1 cellular context compared by ENCODE assay signal in genomic region chr3:119240582-119241434, GRCh38.
TF ChIP-seq lines count a peak whose summit lies in the region.

B4GALT4 (minus strand) TSS chr3:119240878; CDS start chr3:119230099, 10,779 bp downstream.

TF ChIP-seq in HepG2, 621 proteins besides CTCF, POLR2A, EP300 and RAD21 (continued from another document and continues in another):
- TF ChIP-seq, protein P1, sequence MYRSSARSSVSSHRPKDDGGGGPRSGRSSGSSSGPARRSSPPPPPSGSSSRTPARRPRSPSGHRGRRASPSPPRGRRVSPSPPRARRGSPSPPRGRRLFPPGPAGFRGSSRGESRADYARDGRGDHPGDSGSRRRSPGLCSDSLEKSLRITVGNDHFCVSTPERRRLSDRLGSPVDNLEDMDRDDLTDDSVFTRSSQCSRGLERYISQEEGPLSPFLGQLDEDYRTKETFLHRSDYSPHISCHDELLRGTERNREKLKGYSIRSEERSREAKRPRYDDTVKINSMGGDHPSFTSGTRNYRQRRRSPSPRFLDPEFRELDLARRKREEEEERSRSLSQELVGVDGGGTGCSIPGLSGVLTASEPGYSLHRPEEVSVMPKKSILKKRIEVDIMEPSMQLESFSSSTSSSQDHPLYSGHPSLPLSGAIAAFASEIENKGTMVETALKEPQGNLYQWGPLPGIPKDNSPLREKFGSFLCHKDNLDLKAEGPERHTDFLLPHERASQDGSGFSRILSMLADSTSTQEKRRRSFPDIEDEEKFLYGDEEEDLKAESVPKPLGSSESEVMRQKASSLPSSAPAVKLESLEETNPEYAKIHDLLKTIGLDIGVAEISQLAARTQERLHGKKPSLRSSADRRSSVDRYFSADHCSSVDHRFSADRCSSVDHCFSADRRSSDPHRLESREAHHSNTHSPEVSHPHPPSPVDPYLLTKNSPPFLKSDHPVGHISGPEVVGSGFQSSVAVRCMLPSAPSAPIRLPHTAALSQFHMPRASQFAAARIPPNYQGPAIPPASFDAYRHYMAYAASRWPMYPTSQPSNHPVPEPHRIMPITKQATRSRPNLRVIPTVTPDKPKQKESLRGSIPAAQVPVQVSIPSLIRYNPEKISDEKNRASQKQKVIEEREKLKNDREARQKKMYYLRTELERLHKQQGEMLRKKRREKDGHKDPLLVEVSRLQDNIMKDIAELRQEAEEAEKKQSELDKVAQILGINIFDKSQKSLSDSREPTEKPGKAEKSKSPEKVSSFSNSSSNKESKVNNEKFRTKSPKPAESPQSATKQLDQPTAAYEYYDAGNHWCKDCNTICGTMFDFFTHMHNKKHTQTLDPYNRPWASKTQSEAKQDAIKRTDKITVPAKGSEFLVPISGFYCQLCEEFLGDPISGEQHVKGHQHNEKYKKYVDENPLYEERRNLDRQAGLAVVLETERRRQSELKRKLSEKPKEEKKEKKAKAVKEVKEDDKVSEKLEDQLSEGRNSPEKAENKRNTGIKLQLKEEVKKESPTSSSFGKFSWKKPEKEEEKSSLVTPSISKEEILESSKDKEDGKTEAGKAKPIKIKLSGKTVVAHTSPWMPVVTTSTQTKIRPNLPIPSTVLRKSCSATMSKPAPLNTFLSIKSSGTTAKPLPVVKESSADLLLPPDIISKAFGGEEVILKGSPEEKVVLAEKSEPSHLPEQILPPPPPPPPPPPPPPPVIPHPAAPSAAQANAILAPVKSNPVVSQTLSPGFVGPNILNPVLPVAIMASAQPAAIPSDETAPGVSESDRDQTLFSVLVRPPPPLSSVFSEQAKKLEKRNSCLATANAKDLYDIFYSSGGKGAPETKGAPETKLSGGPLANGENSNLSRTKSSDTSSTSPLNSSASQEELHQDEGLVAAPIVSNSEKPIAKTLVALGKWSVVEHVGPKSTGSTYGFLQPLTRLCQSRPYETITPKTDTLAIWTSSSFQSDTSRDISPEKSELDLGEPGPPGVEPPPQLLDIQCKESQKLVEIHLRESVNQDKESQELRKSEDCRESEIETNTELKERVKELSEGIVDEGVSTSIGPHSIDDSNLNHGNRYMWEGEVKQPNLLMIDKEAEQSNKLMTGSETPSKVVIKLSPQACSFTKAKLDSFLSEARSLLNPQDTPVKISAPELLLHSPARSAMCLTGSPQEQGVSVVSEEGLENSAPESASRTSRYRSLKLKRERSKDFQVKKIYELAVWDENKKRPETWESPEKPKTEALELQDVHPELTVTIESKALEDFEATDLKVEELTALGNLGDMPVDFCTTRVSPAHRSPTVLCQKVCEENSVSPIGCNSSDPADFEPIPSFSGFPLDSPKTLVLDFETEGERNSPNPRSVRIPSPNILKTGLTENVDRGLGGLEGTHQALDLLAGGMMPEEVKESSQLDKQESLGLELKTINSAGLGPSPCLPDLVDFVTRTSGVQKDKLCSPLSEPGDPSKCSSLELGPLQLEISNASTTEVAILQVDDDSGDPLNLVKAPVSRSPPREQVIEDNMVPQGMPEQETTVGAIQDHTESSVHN (CRISPR knock-in tag; IDR thresholded peaks at IDR 0.05): no peak
- TF ChIP-seq ZNF747 (CRISPR knock-in tag; IDR thresholded peaks at IDR 0.05; ENCODE audit: borderline replicate concordance) (peak; percentile 58; the same call in 1 of the 2 replicates), ZNF772 (CRISPR knock-in tag; IDR thresholded peaks at IDR 0.05) (no peak; the same call in 1 of the 2 replicates), HNF1A (IDR thresholded peaks at IDR 0.05; ENCODE audit: low read depth) (no peak), HNF1A (CRISPR knock-in tag; IDR thresholded peaks at IDR 0.05; ENCODE audit: borderline replicate concordance) (peak; percentile 46; the same call in 1 of the 2 replicates), ZFP37 (CRISPR knock-in tag; IDR thresholded peaks at IDR 0.05; ENCODE audit: borderline replicate concordance) (peak; percentile 76; the same call in 1 of the 2 replicates), GABPA (IDR thresholded peaks at IDR 0.05; ENCODE audit: low read depth, low read length) (no peak), GABPA (CRISPR knock-in tag; IDR thresholded peaks at IDR 0.05; ENCODE audit: low read depth) (no peak), MEIS1 (CRISPR knock-in tag; IDR thresholded peaks at IDR 0.05; ENCODE audit: borderline replicate concordance) (0 out of 2 replicates have a peak, but pooled peaks have one; percentile 11), TBP (CRISPR knock-in tag; IDR thresholded peaks at IDR 0.05) (no peak), ZNF841 (CRISPR knock-in tag; IDR thresholded peaks at IDR 0.05; ENCODE audit: borderline replicate concordance) (peak; percentile 59; the same call in 1 of the 2 replicates), RERE (CRISPR knock-in tag; IDR thresholded peaks at IDR 0.05; ENCODE audit: low read depth) (no peak), AGO1 (IDR thresholded peaks at IDR 0.05; ENCODE audit: low read depth, low read length, poor library complexity, severe bottlenecking) (peak; percentile 63), UBTF (CRISPR knock-in tag; IDR thresholded peaks at IDR 0.05) (peak; percentile 91), GZF1 (CRISPR knock-in tag; IDR thresholded peaks at IDR 0.05) (peak; percentile 31; the same call in 1 of the 2 replicates), GATA4 (IDR thresholded peaks at IDR 0.05; ENCODE audit: borderline replicate concordance, low read depth) (0 out of 2 replicates have a peak, but pooled peaks have one; percentile 32), ZBTB4 (CRISPR knock-in tag; IDR thresholded peaks at IDR 0.05; ENCODE audit: borderline replicate concordance) (no peak), HOXA5 (CRISPR knock-in tag; IDR thresholded peaks at IDR 0.05) (peak; percentile 30)
- TF ChIP-seq, protein P2, sequence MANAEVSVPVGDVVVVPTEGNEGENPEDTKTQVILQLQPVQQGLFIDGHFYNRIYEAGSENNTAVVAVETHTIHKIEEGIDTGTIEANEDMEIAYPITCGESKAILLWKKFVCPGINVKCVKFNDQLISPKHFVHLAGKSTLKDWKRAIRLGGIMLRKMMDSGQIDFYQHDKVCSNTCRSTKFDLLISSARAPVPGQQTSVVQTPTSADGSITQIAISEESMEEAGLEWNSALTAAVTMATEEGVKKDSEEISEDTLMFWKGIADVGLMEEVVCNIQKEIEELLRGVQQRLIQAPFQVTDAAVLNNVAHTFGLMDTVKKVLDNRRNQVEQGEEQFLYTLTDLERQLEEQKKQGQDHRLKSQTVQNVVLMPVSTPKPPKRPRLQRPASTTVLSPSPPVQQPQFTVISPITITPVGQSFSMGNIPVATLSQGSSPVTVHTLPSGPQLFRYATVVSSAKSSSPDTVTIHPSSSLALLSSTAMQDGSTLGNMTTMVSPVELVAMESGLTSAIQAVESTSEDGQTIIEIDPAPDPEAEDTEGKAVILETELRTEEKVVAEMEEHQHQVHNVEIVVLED (CRISPR knock-in tag; IDR thresholded peaks at IDR 0.05; ENCODE audit: borderline replicate concordance): peak; percentile 49
- TF ChIP-seq, protein P3, sequence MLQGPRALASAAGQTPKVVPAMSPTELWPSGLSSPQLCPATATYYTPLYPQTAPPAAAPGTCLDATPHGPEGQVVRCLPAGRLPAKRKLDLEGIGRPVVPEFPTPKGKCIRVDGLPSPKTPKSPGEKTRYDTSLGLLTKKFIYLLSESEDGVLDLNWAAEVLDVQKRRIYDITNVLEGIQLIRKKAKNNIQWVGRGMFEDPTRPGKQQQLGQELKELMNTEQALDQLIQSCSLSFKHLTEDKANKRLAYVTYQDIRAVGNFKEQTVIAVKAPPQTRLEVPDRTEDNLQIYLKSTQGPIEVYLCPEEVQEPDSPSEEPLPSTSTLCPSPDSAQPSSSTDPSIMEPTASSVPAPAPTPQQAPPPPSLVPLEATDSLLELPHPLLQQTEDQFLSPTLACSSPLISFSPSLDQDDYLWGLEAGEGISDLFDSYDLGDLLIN (CRISPR knock-in tag; IDR thresholded peaks at IDR 0.05; ENCODE audit: borderline replicate concordance): no peak
